Comparison of ENCODE assay signal across 34 cellular contexts in the genomic region with DNA sequence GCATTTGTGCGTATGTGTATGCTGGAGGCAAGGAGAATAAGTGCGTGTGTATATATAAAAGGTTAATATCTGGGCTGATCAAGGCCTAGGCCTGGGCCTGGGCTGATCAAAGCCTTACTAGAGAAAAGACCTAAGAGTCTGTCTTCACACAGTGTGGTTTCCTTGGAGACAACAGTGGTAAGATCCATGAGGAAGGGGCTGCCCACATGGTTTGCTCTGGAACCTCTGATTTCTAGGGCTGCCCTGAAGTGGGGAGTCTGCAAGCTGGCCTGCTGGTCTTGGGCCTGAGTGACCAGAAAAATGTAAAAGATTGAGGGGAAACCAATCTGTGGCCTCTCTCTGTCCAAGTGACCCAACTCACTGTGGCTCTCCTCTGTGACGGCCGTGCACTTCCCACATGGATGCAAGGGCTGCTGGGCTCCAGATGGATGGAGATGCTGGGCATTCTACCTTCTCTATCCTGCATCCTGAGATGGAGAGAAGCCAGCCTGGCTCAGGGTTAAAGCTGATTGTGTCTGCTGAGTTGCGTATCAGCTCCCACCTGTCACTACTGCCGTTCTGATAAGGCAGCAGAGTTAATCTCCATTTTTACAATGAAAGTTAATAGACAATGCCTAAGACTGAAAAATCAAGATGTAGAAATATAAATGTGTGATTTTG.
"Had no signal": no experiment of that assay in that cellular context is flagged by ENCODE, and none has a peak within 500 bp of the region (broad histone marks: within the 10 kb centered on the region; RNA-seq: fewer than 3 reads in every experiment).

No MANE protein-coding gene starts in this region.

- ATAC-seq: activated CD8-positive, alpha-beta memory T cell treated with anti-CD3 and anti-CD28 coated beads, Interleukin-2, amount 10 ng/mL, durations not matched to agents 7 days and 5 days; activated naive CD8-positive, alpha-beta T cell treated with anti-CD3 and anti-CD28 coated beads, Interleukin-2, amount 50 U/mL, for 24 hours; PC-3; Right ventricle myocardium inferior; SK-N-SH treated with all-trans-retinoic acid at 6 μM for 48 hours had no signal

- H3K27ac ChIP-seq: Peyer's patch, RWPE1, VCaP had no signal

- DNase-seq: activated B cell treated with CpG ODN at 0.5 μM for 24 hours; activated CD4-positive, alpha-beta memory T cell treated with anti-CD3 and anti-CD28 coated beads, Interleukin-2, amount 10 ng/mL, durations not matched to agents 7 days and 5 days; activated CD4-positive, alpha-beta T cell treated with anti-CD3 and anti-CD28 coated beads for 1 hour; activated CD4-positive, alpha-beta T cell treated with anti-CD3 and anti-CD28 coated beads for 48 hours; activated CD8-positive, alpha-beta memory T cell treated with anti-CD3 and anti-CD28 coated beads for 24 hours; activated CD8-positive, alpha-beta memory T cell treated with anti-CD3 and anti-CD28 coated beads, Interleukin-2, amount 10 ng/mL, durations not matched to agents 7 days and 5 days; activated CD8-positive, alpha-beta memory T cell treated with anti-CD3 and anti-CD28 coated beads, Interleukin-2, amount 50 U/mL, for 48 hours; activated effector memory CD4-positive, alpha-beta T cell treated with Interleukin-2 at 50 U/mL for 16 hours; activated naive CD4-positive, alpha-beta T cell treated with anti-CD3 and anti-CD28 coated beads, Interleukin-2, amount 10 ng/mL, durations not matched to agents 7 days and 5 days; activated naive CD8-positive, alpha-beta T cell treated with anti-CD3 and anti-CD28 coated beads, Interleukin-2, amount 50 U/mL, for 24 hours; activated T-cell treated with anti-CD3 and anti-CD28 coated beads, Interleukin-2, amount 50 U/mL, for 48 hours; anterior cingulate cortex; Karpas-422; KBM-7; MG63; MV-4-11; NCI-H1092; NCI-H1436 treated with DMSO at 0.1 percent for 48 hours; NCI-H1694 treated with DMSO at 0.1 percent for 48 hours; NCI-H2029; NCI-H345; NCI-H526; NCI-H748 treated with DMSO at 0.1 percent for 48 hours; NK-92 treated with Interleukin-12 subunit alpha and Interleukin-12 subunit beta, amount 100 ng/mL, for 24 hours; PC-3; Peyer's patch; SIG-M5; T-helper 1 cell; T-helper 2 cell; T-helper 9 cell had no signal

- H3K27me3 ChIP-seq: MG63, Peyer's patch had no signal

- H3K4me1 ChIP-seq: Peyer's patch had no signal

- H3K36me3 ChIP-seq: MG63, Peyer's patch had no signal

- H3K9me3 ChIP-seq: MG63, Peyer's patch had no signal

- H3K4me3 ChIP-seq: MG63, Peyer's patch had no signal
